ENCODE assay signal across 2 cellular contexts in genomic region chr1:184541537-184542152, GRCh38.
TF ChIP-seq lines count a peak whose summit lies in the region.

No MANE protein-coding gene starts in this region.

TF ChIP-seq in HEK293T, 16 proteins besides CTCF, POLR2A, EP300 and RAD21:
- TF ChIP-seq PKNOX1 (IDR thresholded peaks at IDR 0.05) (0 out of 2 replicates have a peak, but pooled peaks have one; percentile 26), NFRKB (IDR thresholded peaks at IDR 0.05) (no peak)
TF ChIP-seq in HEK293T: peak in this region for 1.

TF ChIP-seq in H1, 55 proteins besides CTCF, POLR2A, EP300 and RAD21 (continued from another document):
- TF ChIP-seq SP1 (IDR thresholded peaks at IDR 0.05; ENCODE audit: low read depth, low read length) (no peak), CEBPB (IDR thresholded peaks at IDR 0.05; ENCODE audit: low read depth, low read length) (no peak)
